8 cellular contexts compared by ENCODE assay signal in genomic region chr10:98170249-98171117, GRCh38. TPM values are rescaled to one million over a fixed set of nuclear protein-coding genes. Genes with fewer than 3 reads are reported as not detected.
DNase-seq lines count a peak whose midpoint lies in the region; ATAC-seq and TF ChIP-seq lines count a peak whose summit lies in the region.

No MANE protein-coding gene starts in this region.

- peaks cover 0 to 30% (median 17%) of the 10 kb centered on the region in 9 donors for H3K4me1 ChIP-seq in heart right ventricle

- intact Hi-C loops in heart right ventricle (cut with DNase I) = loop anchor here in 7 of 10 donors (1.0 to 10.0 kb wide), 3 partner anchors 134 to 139 kb away; no protein-coding TSS in a partner anchor

- peak; percentile 47 to 86 (median 74) for TF ChIP-seq CTCF in heart right ventricle (IDR thresholded peaks at IDR 0.05)
- peak; percentile 85 for TF ChIP-seq CTCF in retinal pigment epithelial cell (conservative IDR thresholded peaks at IDR 0.05; ENCODE audit: low read depth, low read length)

- WGBS in heart right ventricle, 2 donors = 48 to 55% methylated on average over 3 of the region's 3 CpGs

- H3K27me3 ChIP-seq in heart right ventricle = no peaks in the 10 kb centered on the region

- peak; percentile 46 for ATAC-seq in GM19372 (IDR thresholded peaks at IDR 0.05; ENCODE audit: low read depth, unreplicated experiment)
- ATAC-seq in activated T-cell treated with anti-CD3 and anti-CD28 coated beads, Interleukin-2, amount 50 U/mL, for 72 hours (replicated peaks in 1 of 2) = peak; percentile 43 to 52
- ATAC-seq in heart right ventricle = peak in 7 of 8 donors; percentile 35 to 66 (median 53)
- ATAC-seq in GM18861 (IDR thresholded peaks at IDR 0.05; ENCODE audit: unreplicated experiment) = no peak

- H3K4me3 ChIP-seq in heart right ventricle (no peak overlapping the region), retinal pigment epithelial cell (ENCODE audit: low read length) (no peak overlapping the region)

- no peaks in the 10 kb centered on the region for H3K9me3 ChIP-seq in heart right ventricle

- H3K27me3 Mint-ChIP-seq in activated T-cell treated with anti-CD3 and anti-CD28 coated beads, Interleukin-2, amount 50 U/mL, for 72 hours (ENCODE audit: low read depth) = no peaks in the 10 kb centered on the region

- no peak overlapping the region for H3K27ac ChIP-seq in heart right ventricle

- no peak overlapping the region for H3K4me3 Mint-ChIP-seq in activated T-cell treated with anti-CD3 and anti-CD28 coated beads, Interleukin-2, amount 50 U/mL, for 72 hours

- DNase-seq in DMS79 treated with DMSO at 0.1 percent for 48 hours (lab: John Stamatoyannopoulos, UW) (peak; percentile 5), DMS79 (lab: John Stamatoyannopoulos, UW) (no peak), NCI-H1694 treated with DMSO at 0.1 percent for 48 hours (lab: John Stamatoyannopoulos, UW) (peak; percentile 21), heart right ventricle (peak in 1 of 2 donors; percentile 16), retinal pigment epithelial cell (ENCODE audit: low read depth) (peak; percentile 12)
- DNase-seq in activated T-cell treated with anti-CD3 and anti-CD28 coated beads, Interleukin-2, amount 50 U/mL, for 72 hours = peak; percentile 5 to 22

- H3K9me3 Mint-ChIP-seq in activated T-cell treated with anti-CD3 and anti-CD28 coated beads, Interleukin-2, amount 50 U/mL, for 72 hours = no peaks in the 10 kb centered on the region

- H3K4me1 Mint-ChIP-seq in activated T-cell treated with anti-CD3 and anti-CD28 coated beads, Interleukin-2, amount 50 U/mL, for 72 hours (ENCODE audit: low read depth) = peaks cover 19% of the 10 kb centered on the region

- H3K36me3 ChIP-seq in heart right ventricle = peaks cover 0 to 56% (median 7%) of the 10 kb centered on the region in 9 donors

- H3K36me3 Mint-ChIP-seq in activated T-cell treated with anti-CD3 and anti-CD28 coated beads, Interleukin-2, amount 50 U/mL, for 72 hours (ENCODE audit: insufficient read depth in 2 of 2) = peaks cover 0 to 15% of the 10 kb centered on the region in 2 donors

- H3K27ac Mint-ChIP-seq in activated T-cell treated with anti-CD3 and anti-CD28 coated beads, Interleukin-2, amount 50 U/mL, for 72 hours = peak overlapping the region; percentile 87

RNA-seq across cellular contexts. Expression of gene R3HCC1L, which starts 36.0 kb away (rescaled TPM):
- 10 to 100 TPM; 18.4 to 24.0 TPM for total RNA-seq in activated T-cell treated with anti-CD3 and anti-CD28 coated beads, Interleukin-2, amount 50 U/mL, for 72 hours
- 1 to 10 TPM; 4.1 to 6.9 (median 5.2) TPM for total RNA-seq in heart right ventricle
- polyA plus RNA-seq in heart right ventricle = 1 to 10 TPM; 3.3 to 6.4 TPM
